23 cellular contexts compared by ENCODE assay signal in genomic region chr2:11742317-11742701, GRCh38. TPM values are rescaled to one million over a fixed set of nuclear protein-coding genes. Genes with fewer than 3 reads are reported as not detected.
DNase-seq lines count a peak whose midpoint lies in the region; ATAC-seq and TF ChIP-seq lines count a peak whose summit lies in the region.
"Had no signal": no experiment of that assay in that cellular context is flagged by ENCODE, and none has a peak within 500 bp of the region (broad histone marks: within the 10 kb centered on the region; RNA-seq: fewer than 3 reads in every experiment).

No MANE protein-coding gene starts in this region.

- POLR2A ChIA-PET in CD4-positive, alpha-beta T cell (lab: Charles Lee), result no interaction called here

- H4K8ac ChIP-seq in neuronal stem cell (ENCODE audit: low read depth, low read length), result no peak overlapping the region

- DNase-seq in CD4-positive, alpha-beta T cell, result no peak
- peak; percentile 84 for DNase-seq in MG63
- DNase-seq in neuronal stem cell (ENCODE audit: low spot score), result no peak
- no peak for DNase-seq in immature natural killer cell
- DNase-seq in inferior parietal cortex (ENCODE audit: extremely low spot score), result no peak
- DNase-seq in activated naive CD4-positive, alpha-beta T cell treated with anti-CD3 and anti-CD28 coated beads, Interleukin-2, amount 50 U/mL, for 16 hours, result no peak
- DNase-seq: activated CD8-positive, alpha-beta T cell treated with anti-CD3 and anti-CD28 coated beads, Interleukin-2, amount 10 ng/mL, durations not matched to agents 7 days and 5 days; activated T-cell treated with anti-CD3 and anti-CD28 coated beads, Interleukin-2, amount 50 U/mL, for 72 hours; body of pancreas; CD8-positive, alpha-beta memory T cell; DMS79; KG1; NCI-H1092; NCI-H2081; SIG-M5; stimulated activated CD4-positive, alpha-beta T cell treated with anti-CD3 and anti-CD28 coated beads, Interleukin-4, amount 100 ng/mL, for 24 hours; WERI-Rb-1 had no signal

- H3K9me3 ChIP-seq in CD4-positive, alpha-beta T cell (ENCODE audit: control insufficient read depth, low read length), result no peaks in the 10 kb centered on the region
- no peaks in the 10 kb centered on the region; the same call in 1 of the 2 replicates for H3K9me3 ChIP-seq in MG63
- no peaks in the 10 kb centered on the region for H3K9me3 ChIP-seq in neuronal stem cell (replicated peaks in 1 of 2; ENCODE audit: control insufficient read depth in 2 of 2, insufficient read depth in 1 of 2, low read depth in 1 of 2, low read length in 2 of 2)
- H3K9me3 ChIP-seq: body of pancreas had no signal

- H2BK5ac ChIP-seq in neuronal stem cell (ENCODE audit: low read length), result no peak overlapping the region

- no peak overlapping the region for H2BK15ac ChIP-seq in neuronal stem cell (ENCODE audit: low read length)

- peaks cover 19 to 32% of the 10 kb centered on the region in 2 donors for H3K4me1 ChIP-seq in neuronal stem cell (ENCODE audit: control insufficient read depth in 2 of 2, insufficient read depth in 1 of 2, low read depth in 1 of 2, low read length in 2 of 2)

- no CpG with 5 or more reads among the region's 4 CpGs for WGBS in neuronal stem cell (ENCODE audit: extremely low coverage in 2 of 2, insufficient read length in 2 of 2, insufficient replicate concordance in 1 of 2), 2 donors

- no peaks in the 10 kb centered on the region for H3K27me3 ChIP-seq in CD4-positive, alpha-beta T cell (ENCODE audit: control insufficient read depth, insufficient read depth, low read length)
- H3K27me3 ChIP-seq in MG63 (no peaks in the 10 kb centered on the region), neuronal stem cell (ENCODE audit: control insufficient read depth in 3 of 3, insufficient read depth in 3 of 3, low read depth in 1 of 3, low read length in 3 of 3) (no peaks in the 10 kb centered on the region)
- H3K27me3 ChIP-seq: body of pancreas had no signal

- no peak overlapping the region for H3K23ac ChIP-seq in neuronal stem cell (ENCODE audit: low read depth, low read length, poor library complexity)

- H3K4me3 Mint-ChIP-seq in CD4-positive, alpha-beta T cell, result peak overlapping the region; percentile 27
- H3K4me3 Mint-ChIP-seq in dendritic cell treated with granulocyte-macrophage colony-stimulating factor and Interleukin-4, amounts not matched to agents 40 ng/mL and 50 ng/mL, for 4 days, result no peak overlapping the region
- H3K4me3 Mint-ChIP-seq in immature natural killer cell, result no peak overlapping the region
- H3K4me3 Mint-ChIP-seq: activated CD8-positive, alpha-beta T cell treated with anti-CD3 and anti-CD28 coated beads, Interleukin-2, amount 10 ng/mL, durations not matched to agents 7 days and 5 days; activated naive CD8-positive, alpha-beta T cell; activated T-cell treated with anti-CD3 and anti-CD28 coated beads, Interleukin-2, amount 50 U/mL, for 72 hours; CD8-positive, alpha-beta memory T cell; memory B cell; natural killer cell treated with Interleukin-12 subunit alpha and Interleukin-12 subunit beta and Interleukin-15 and Interleukin-18, amount 100 ng/mL, for 72 hours; T-helper 1 cell treated with Interleukin-12 subunit alpha and Interleukin-12 subunit beta and Interleukin-4 antibody, amounts not matched to agents 30 μg/mL and 1 μg/mL, for 36 hours had no signal

- H3K36me3 Mint-ChIP-seq in CD4-positive, alpha-beta T cell (ENCODE audit: low read depth), result no peaks in the 10 kb centered on the region
- H3K36me3 Mint-ChIP-seq in dendritic cell treated with granulocyte-macrophage colony-stimulating factor and Interleukin-4, amounts not matched to agents 40 ng/mL and 50 ng/mL, for 4 days (ENCODE audit: low read depth), result no peaks in the 10 kb centered on the region
- H3K36me3 Mint-ChIP-seq in immature natural killer cell, result no peaks in the 10 kb centered on the region
- H3K36me3 Mint-ChIP-seq: activated naive CD8-positive, alpha-beta T cell; memory B cell; natural killer cell treated with Interleukin-12 subunit alpha and Interleukin-12 subunit beta and Interleukin-15 and Interleukin-18, amount 100 ng/mL, for 72 hours had no signal

- no peak for TF ChIP-seq CTCF in CD4-positive, alpha-beta T cell (IDR thresholded peaks at IDR 0.05)

- H3K14ac ChIP-seq in neuronal stem cell (ENCODE audit: low read length), result no peak overlapping the region

- H3K27me3 Mint-ChIP-seq in CD4-positive, alpha-beta T cell, result no peaks in the 10 kb centered on the region
- peaks cover 5% of the 10 kb centered on the region for H3K27me3 Mint-ChIP-seq in dendritic cell treated with granulocyte-macrophage colony-stimulating factor and Interleukin-4, amounts not matched to agents 40 ng/mL and 50 ng/mL, for 4 days
- peaks cover 0 to 6% (median 3%) of the 10 kb centered on the region in 3 donors for H3K27me3 Mint-ChIP-seq in immature natural killer cell (ENCODE audit: low read depth in 3 of 3)
- H3K27me3 Mint-ChIP-seq: CD8-positive, alpha-beta memory T cell; memory B cell; natural killer cell treated with Interleukin-12 subunit alpha and Interleukin-12 subunit beta and Interleukin-15 and Interleukin-18, amount 100 ng/mL, for 72 hours had no signal

- H2AFZ ChIP-seq in neuronal stem cell (ENCODE audit: low read length), result peak overlapping the region; percentile 54

- H3K36me3 ChIP-seq in MG63 (peaks cover 6% of the 10 kb centered on the region), neuronal stem cell (replicated peaks in 1 of 2; ENCODE audit: control insufficient read depth in 2 of 2, insufficient read depth in 2 of 2, low read length in 2 of 2) (no peaks in the 10 kb centered on the region)

- no peak overlapping the region for H2AK5ac ChIP-seq in neuronal stem cell (ENCODE audit: low read depth, low read length)

- intact Hi-C loops in CD4-positive, alpha-beta T cell (cut with DNase I, micrococcal nuclease), result loop anchor here in 1 of 2 experiments (10.0 kb wide), 1 partner anchor 398 kb away; the partner anchor contains the start of gene ROCK2
- intact Hi-C loops in dendritic cell treated with granulocyte-macrophage colony-stimulating factor and Interleukin-4, amounts not matched to agents 40 ng/mL and 50 ng/mL, for 4 days (cut with micrococcal nuclease), result loop anchor here (10.0 kb wide), 2 partner anchors 278 to 398 kb away; partner anchors contain the start of genes E2F6 and ROCK2

- H3K18ac ChIP-seq in neuronal stem cell (ENCODE audit: low read length), result no peak overlapping the region

- CTCF ChIA-PET in CD4-positive, alpha-beta T cell (lab: Charles Lee), result interaction anchor here (3.8 kb wide), 1 partner anchor 37 kb away, joined by 14 read pairs; no protein-coding TSS in a partner anchor

- no peak overlapping the region for H3K9ac ChIP-seq in neuronal stem cell (ENCODE audit: low read depth, low read length, poor library complexity)

- H4K91ac ChIP-seq in neuronal stem cell (ENCODE audit: low read depth, low read length, poor library complexity), result no peak overlapping the region

- no peak overlapping the region for H3K27ac ChIP-seq in CD4-positive, alpha-beta T cell (ENCODE audit: low read depth, low read length)
- no peak overlapping the region for H3K27ac ChIP-seq in neuronal stem cell (replicated peaks; ENCODE audit: low read length)
- H3K27ac ChIP-seq: body of pancreas, WERI-Rb-1 had no signal

- no peak for ATAC-seq in CD4-positive, alpha-beta T cell (ENCODE audit: poor library complexity)
- ATAC-seq in HG02840 (IDR thresholded peaks at IDR 0.05; ENCODE audit: low FRiP score, unreplicated experiment), result no peak
- ATAC-seq: activated CD8-positive, alpha-beta T cell treated with anti-CD3 and anti-CD28 coated beads, Interleukin-2, amount 10 ng/mL, durations not matched to agents 7 days and 5 days; activated T-cell treated with anti-CD3 and anti-CD28 coated beads, Interleukin-2, amount 50 U/mL, for 72 hours; body of pancreas; natural killer cell treated with Interleukin-12 subunit alpha and Interleukin-12 subunit beta and Interleukin-15 and Interleukin-18, amount 100 ng/mL, for 72 hours had no signal

- no peak overlapping the region for H3K4ac ChIP-seq in neuronal stem cell (ENCODE audit: low read length)

- no peak overlapping the region for H3K4me2 ChIP-seq in neuronal stem cell (ENCODE audit: insufficient read depth, low read length, poor library complexity, severe bottlenecking)

- H3K4me3 ChIP-seq in MG63, result no peak overlapping the region
- no peak overlapping the region for H3K4me3 ChIP-seq in neuronal stem cell (ENCODE audit: low read length in 2 of 2)
- H3K4me3 ChIP-seq: body of pancreas had no signal

- H3K9me3 Mint-ChIP-seq in CD4-positive, alpha-beta T cell, result no peaks in the 10 kb centered on the region
- no peaks in the 10 kb centered on the region for H3K9me3 Mint-ChIP-seq in dendritic cell treated with granulocyte-macrophage colony-stimulating factor and Interleukin-4, amounts not matched to agents 40 ng/mL and 50 ng/mL, for 4 days
- H3K9me3 Mint-ChIP-seq in immature natural killer cell, result no peaks in the 10 kb centered on the region
- H3K9me3 Mint-ChIP-seq: activated T-cell treated with anti-CD3 and anti-CD28 coated beads, Interleukin-2, amount 50 U/mL, for 72 hours; CD8-positive, alpha-beta memory T cell; memory B cell; natural killer cell treated with Interleukin-12 subunit alpha and Interleukin-12 subunit beta and Interleukin-15 and Interleukin-18, amount 100 ng/mL, for 72 hours; T-helper 1 cell treated with Interleukin-12 subunit alpha and Interleukin-12 subunit beta and Interleukin-4 antibody, amounts not matched to agents 30 μg/mL and 1 μg/mL, for 36 hours had no signal

- H3K27ac Mint-ChIP-seq in CD4-positive, alpha-beta T cell, result no peak overlapping the region
- peak overlapping the region; percentile 82 for H3K27ac Mint-ChIP-seq in dendritic cell treated with granulocyte-macrophage colony-stimulating factor and Interleukin-4, amounts not matched to agents 40 ng/mL and 50 ng/mL, for 4 days
- H3K27ac Mint-ChIP-seq in immature natural killer cell, result peak overlapping the region in 1 of 6 donors; percentile 21
- H3K27ac Mint-ChIP-seq: activated CD8-positive, alpha-beta T cell treated with anti-CD3 and anti-CD28 coated beads, Interleukin-2, amount 10 ng/mL, durations not matched to agents 7 days and 5 days; activated naive CD8-positive, alpha-beta T cell; activated T-cell treated with anti-CD3 and anti-CD28 coated beads, Interleukin-2, amount 50 U/mL, for 72 hours; memory B cell had no signal

- peaks cover 3% of the 10 kb centered on the region for H3K79me1 ChIP-seq in neuronal stem cell (ENCODE audit: low read depth, low read length)

- no peak overlapping the region for H2BK12ac ChIP-seq in neuronal stem cell (ENCODE audit: low read length)

- H2BK120ac ChIP-seq in neuronal stem cell (ENCODE audit: low read depth, low read length), result peak overlapping the region; percentile 62

- peaks cover 37% of the 10 kb centered on the region for H3K4me1 Mint-ChIP-seq in CD4-positive, alpha-beta T cell (ENCODE audit: low read depth)
- peaks cover 56% of the 10 kb centered on the region for H3K4me1 Mint-ChIP-seq in dendritic cell treated with granulocyte-macrophage colony-stimulating factor and Interleukin-4, amounts not matched to agents 40 ng/mL and 50 ng/mL, for 4 days (ENCODE audit: low read depth)
- H3K4me1 Mint-ChIP-seq in immature natural killer cell, result peaks cover 42 to 44% of the 10 kb centered on the region in 2 donors

RNA-seq across cellular contexts. Expression of gene LPIN1, which starts 4.1 kb away (rescaled TPM):
- total RNA-seq in CD4-positive, alpha-beta T cell, result 100 to 1,000 TPM; 115 to 128 TPM
- 139 and 207 TPM in 2 replicates for total RNA-seq in MG63 (2014; rRNA removed; shearing (Covaris generic); ENCODE audit: low replicate concordance)
- 19.1 TPM for polyA plus RNA-seq in neuronal stem cell (2013, experiment 1 of 2)
- polyA plus RNA-seq in neuronal stem cell (2013, experiment 2 of 2), result 20.2 TPM
- 10 to 100 TPM; 14.1 to 34.0 (median 16.3) TPM for polyA plus RNA-seq in immature natural killer cell
